ENCODE assay signal across 8 cellular contexts in the genomic region with DNA sequence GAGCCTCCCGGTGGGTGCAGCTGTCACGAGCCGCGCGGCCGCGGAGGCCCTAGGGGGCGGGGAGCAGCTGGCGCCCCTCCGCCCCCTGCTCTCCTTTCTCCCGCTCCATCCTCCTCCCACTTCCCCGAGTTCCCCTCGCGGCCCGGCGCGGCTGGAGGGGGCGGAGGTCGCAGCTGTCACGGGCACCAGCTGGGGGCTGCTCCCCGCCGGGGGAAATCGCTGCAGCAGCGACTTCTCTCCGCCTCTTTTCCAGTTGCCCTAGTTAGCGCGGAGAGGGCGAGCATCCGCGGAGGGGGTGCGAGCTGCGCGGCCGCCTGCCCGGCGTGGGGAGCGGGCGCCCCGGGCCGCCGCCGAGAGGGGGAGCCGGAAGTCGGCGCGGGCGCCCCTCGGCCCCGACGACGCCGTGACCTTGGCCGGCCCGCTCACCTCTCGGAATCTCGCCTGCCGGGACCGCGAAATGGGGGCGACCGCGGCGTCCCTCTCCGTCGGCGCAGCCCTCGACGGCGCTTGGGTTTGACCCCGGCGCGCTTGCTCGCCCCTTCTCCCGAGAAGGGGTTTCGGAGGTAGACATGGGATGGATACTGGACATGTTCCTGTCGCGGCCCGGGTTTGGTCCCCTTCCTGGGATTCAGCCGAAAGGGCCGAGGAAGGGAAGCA. TPM values are rescaled to one million over a fixed set of nuclear protein-coding genes. Genes with fewer than 3 reads are reported as not detected.
DNase-seq lines count a peak whose midpoint lies in the region; ATAC-seq, FAIRE-seq and TF ChIP-seq lines count a peak whose summit lies in the region.

No MANE protein-coding gene starts in this region.

- no peak overlapping the region for H3K23ac ChIP-seq in H1 (ENCODE audit: insufficient read length)

- H4K20me1 ChIP-seq in H1 (replicated peaks in 1 of 2; ENCODE audit: control insufficient read depth in 1 of 2, insufficient read depth in 2 of 2, low read length in 2 of 2) = peaks cover 0 to 5% of the 10 kb centered on the region in 2 experiments

- peaks cover 0 to 36% of the 10 kb centered on the region in 2 experiments; a peak in 2 of 4 replicates for H3K79me2 ChIP-seq in H1 (ENCODE audit: control insufficient read depth in 1 of 2, insufficient read depth in 2 of 2, low read length in 2 of 2)

- peaks cover 0 to 6% (median 5%) of the 10 kb centered on the region in 4 experiments; a peak in 3 of 7 replicates for H3K27me3 ChIP-seq in H1 (replicated peaks in 1 of 4; ENCODE audit: control insufficient read depth in 3 of 4, extremely low read depth in 1 of 4, insufficient read depth in 3 of 4, low read length in 3 of 4)

- no peak for TF ChIP-seq EP300 in H1 (IDR thresholded peaks at IDR 0.05; ENCODE audit: borderline replicate concordance in 1 of 2, low read depth in 2 of 2, low read length in 2 of 2)

- CTCF ChIA-PET in H1 (lab: Charles Lee; ENCODE audit: partially characterized antibody) = interaction anchor here (1.2 to 1.3 kb wide), 2 partner anchors 69 to 298 kb away, joined by 3 to 5 read pairs; no protein-coding TSS in a partner anchor

- no peak overlapping the region for H4K5ac ChIP-seq in H1 (ENCODE audit: insufficient read length, low read depth, low read length)

- H2AK5ac ChIP-seq in H1 (ENCODE audit: low read depth, low read length) = no peak overlapping the region

- H3K9me3 ChIP-seq in H1 (ENCODE audit: insufficient read depth in 2 of 2, low read depth in 1 of 2, low read length in 1 of 2) = no peaks in the 10 kb centered on the region

- peak overlapping the region; percentile 12 to 65 (median 21); a peak in 5 of 7 replicates for H3K9ac ChIP-seq in H1 (replicated peaks in 1 of 4; ENCODE audit: extremely low read depth in 1 of 4, low read depth in 3 of 4, low read length in 3 of 4)

- TF ChIP-seq RAD21 in H1 (IDR thresholded peaks at IDR 0.05 in 1 of 2, conservative IDR thresholded peaks at IDR 0.05 in 1 of 2; ENCODE audit: low read depth in 2 of 2, low read length in 2 of 2) = no peak; a peak in 1 of 4 replicates

- no peak overlapping the region for H2BK120ac ChIP-seq in H1 (replicated peaks; ENCODE audit: low read depth, low read length)

- no peak for TF ChIP-seq POLR2A in H1 (IDR thresholded peaks at IDR 0.05; ENCODE audit: control extremely low read depth in 1 of 2, low read depth in 2 of 2, low read length in 2 of 2)

- 3% methylated on average over 35 of the region's 80 CpGs; no CpG with 5 or more reads in 1 of the 2 experiments for WGBS in H1 (ENCODE audit: extremely low coverage in 1 of 2, insufficient coverage in 1 of 2, insufficient read length in 1 of 2, insufficient replicate concordance in 2 of 2, low coverage in 1 of 2, low lambda C conversion rate in 2 of 2, missing lambda C conversion rate in 1 of 2), 2 experiments

- H3K4ac ChIP-seq in H1 (replicated peaks; ENCODE audit: insufficient read length, low read depth, low read length) = no peak overlapping the region

- H3K4me2 ChIP-seq in H1 (ENCODE audit: insufficient read depth in 1 of 2, low read depth in 2 of 2, low read length in 2 of 2) = peak overlapping the region; percentile 86 to 97

- H3K18ac ChIP-seq in H1 (ENCODE audit: extremely low read depth, low read length) = no peak overlapping the region

- POLR2A ChIA-PET in H1 (lab: Charles Lee; ENCODE audit: partially characterized antibody) = interaction anchor here (1.3 to 1.9 kb wide), 2 partner anchors 15 to 69 kb away, joined by 3 to 4 read pairs; no protein-coding TSS in a partner anchor

- peak; percentile 45 for ATAC-seq in HG02798 (IDR thresholded peaks at IDR 0.05; ENCODE audit: poor library complexity, unreplicated experiment)

- H2BK15ac ChIP-seq in H1 (ENCODE audit: low read length) = no peak overlapping the region

- no peak overlapping the region for H3K14ac ChIP-seq in H1 (ENCODE audit: insufficient read length)

- DNase-seq in GM18507 (ENCODE audit: extremely low spot score, insufficient read length, low read depth) (peak; percentile 44), NCI-H2171 (lab: John Stamatoyannopoulos, UW) (peak; percentile 82), H1 (ENCODE audit: low read depth in 1 of 2, low spot score in 2 of 2) (peak in 1 of 2 experiments; percentile 72), midbrain (lab: John Stamatoyannopoulos, UW) (peak; percentile 55), HPDE6-E6E7 (ENCODE audit: extremely low spot score) (no peak)
- peak; percentile 84 for DNase-seq in activated CD8-positive, alpha-beta memory T cell treated with anti-CD3 and anti-CD28 coated beads for 24 hours
- peak; percentile 23 to 35 for DNase-seq in stimulated activated CD8-positive, alpha-beta memory T cell treated with anti-CD3 and anti-CD28 coated beads, Interleukin-2, amount 100 ng/mL, for 1 hour (ENCODE audit: low read depth in 2 of 2)

- H4K8ac ChIP-seq in H1 (ENCODE audit: extremely low read depth, insufficient read depth, low read length) = no peak overlapping the region

- TF ChIP-seq CTCF in H1 (IDR thresholded peaks at IDR 0.05; ENCODE audit: control extremely low read depth in 1 of 3, insufficient read depth in 1 of 3, low read depth in 1 of 3, low read length in 3 of 3) = no peak

- H3K36me3 ChIP-seq in H1 (ENCODE audit: control insufficient read depth in 2 of 4, insufficient read depth in 4 of 4, low read length in 3 of 4) = no peaks in the 10 kb centered on the region

- H3K4me3 ChIP-seq in H1 (ENCODE audit: extremely low read depth in 1 of 4, insufficient read depth in 2 of 4, low read depth in 3 of 4, low read length in 4 of 4) = peak overlapping the region; percentile 59 to 87 (median 78)

- FAIRE-seq in GM18507 (lab: Jason Lieb, UNC) = peak; percentile 41
- no peak for FAIRE-seq in H1 (lab: Jason Lieb, UNC)

- H2BK12ac ChIP-seq in H1 (ENCODE audit: low read depth, low read length) = no peak overlapping the region

- no peak overlapping the region for H3K27ac ChIP-seq in H1 (ENCODE audit: low read depth, low read length)

- H2BK5ac ChIP-seq in H1 (ENCODE audit: low read depth, low read length) = no peak overlapping the region

- H2BK20ac ChIP-seq in H1 (ENCODE audit: low read length) = no peak overlapping the region

- no peak overlapping the region for H2AFZ ChIP-seq in H1 (ENCODE audit: low read length)

- peaks cover 6% of the 10 kb centered on the region for H3K79me1 ChIP-seq in H1 (ENCODE audit: low read depth, low read length)

- H3K23me2 ChIP-seq in H1 (ENCODE audit: low read depth, low read length) = peaks cover 19% of the 10 kb centered on the region

- no peak overlapping the region for H4K91ac ChIP-seq in H1 (replicated peaks; ENCODE audit: insufficient read length, low read length)

- H3K4me1 ChIP-seq in H1 (replicated peaks in 1 of 4; ENCODE audit: control insufficient read depth in 3 of 4, insufficient read depth in 4 of 4, low read length in 3 of 4) = peaks cover 5 to 16% (median 10%) of the 10 kb centered on the region in 4 experiments; a peak in 6 of 7 replicates

- no peak overlapping the region for H3K56ac ChIP-seq in H1 (replicated peaks; ENCODE audit: insufficient read length, low read depth, low read length)

TF ChIP-seq in H1, 55 proteins besides CTCF, POLR2A, EP300 and RAD21 (continues in another document):
- no peak for TF ChIP-seq YY1 (IDR thresholded peaks at IDR 0.05; ENCODE audit: low read depth, low read length)
- no peak for TF ChIP-seq ZNF274 (IDR thresholded peaks at IDR 0.05; ENCODE audit: borderline replicate concordance, extremely low read depth, low read length)
- no peak for TF ChIP-seq POU5F1 (IDR thresholded peaks at IDR 0.05; ENCODE audit: low read depth, low read length)
- TF ChIP-seq CEBPB (IDR thresholded peaks at IDR 0.05; ENCODE audit: low read depth, low read length) = no peak
- TF ChIP-seq TCF12 (IDR thresholded peaks at IDR 0.05; ENCODE audit: low read depth, low read length) = no peak
- no peak for TF ChIP-seq TAF1 (IDR thresholded peaks at IDR 0.05; ENCODE audit: low read depth, low read length)
- no peak for TF ChIP-seq BCL11A (IDR thresholded peaks at IDR 0.05; ENCODE audit: low read depth in 2 of 2, low read length in 2 of 2)
- no peak for TF ChIP-seq RNF2 (IDR thresholded peaks at IDR 0.05; ENCODE audit: borderline replicate concordance, low read depth, low read length, missing control alignments, poor library complexity, severe bottlenecking)
- TF ChIP-seq PHF8 (conservative IDR thresholded peaks at IDR 0.05; ENCODE audit: low read depth, low read length) = no peak
- no peak for TF ChIP-seq JUN (IDR thresholded peaks at IDR 0.05; ENCODE audit: low read depth, low read length)
- no peak for TF ChIP-seq TEAD4 (IDR thresholded peaks at IDR 0.05; ENCODE audit: low read depth, low read length)
- TF ChIP-seq KDM4A (IDR thresholded peaks at IDR 0.05; ENCODE audit: low read depth, low read length, severe bottlenecking) = peak; percentile 99
- peak; percentile 90 to 94; a peak in 3 of 4 replicates for TF ChIP-seq SIN3A (conservative IDR thresholded peaks at IDR 0.05 in 1 of 2, IDR thresholded peaks at IDR 0.05 in 1 of 2; ENCODE audit: low read depth in 1 of 2, low read length in 2 of 2)
- TF ChIP-seq, protein P1, sequence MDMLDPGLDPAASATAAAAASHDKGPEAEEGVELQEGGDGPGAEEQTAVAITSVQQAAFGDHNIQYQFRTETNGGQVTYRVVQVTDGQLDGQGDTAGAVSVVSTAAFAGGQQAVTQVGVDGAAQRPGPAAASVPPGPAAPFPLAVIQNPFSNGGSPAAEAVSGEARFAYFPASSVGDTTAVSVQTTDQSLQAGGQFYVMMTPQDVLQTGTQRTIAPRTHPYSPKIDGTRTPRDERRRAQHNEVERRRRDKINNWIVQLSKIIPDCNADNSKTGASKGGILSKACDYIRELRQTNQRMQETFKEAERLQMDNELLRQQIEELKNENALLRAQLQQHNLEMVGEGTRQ (IDR thresholded peaks at IDR 0.05; ENCODE audit: low read length) = no peak
- TF ChIP-seq SIX5 (IDR thresholded peaks at IDR 0.05; ENCODE audit: low read depth, low read length) = no peak
- TF ChIP-seq RFX5 (IDR thresholded peaks at IDR 0.05; ENCODE audit: borderline replicate concordance, low read depth, low read length) = no peak
- no peak for TF ChIP-seq HDAC6 (IDR thresholded peaks at IDR 0.05; ENCODE audit: low read depth, low read length)
- no peak for TF ChIP-seq SRF (IDR thresholded peaks at IDR 0.05; ENCODE audit: low read depth, low read length)
- no peak for TF ChIP-seq NANOG (IDR thresholded peaks at IDR 0.05; ENCODE audit: insufficient read depth, low read depth, low read length, poor library complexity, severe bottlenecking)

RNA-seq across cellular contexts. Expression of gene NCOA1, which starts 0.7 kb away (rescaled TPM):
- total RNA-seq in H1 (2021; fragmentation: NEBNext Ultra II Directional; extraction: Animal tissue kit (Norgen Biotek cat#: 25700)) = 16.6 and 17.9 TPM in 2 replicates
- 8.3 and 12.8 TPM in 2 replicates for polyA plus RNA-seq in H1 (2011; rRNA removed)
- polyA plus RNA-seq in H1 (2011; cell fraction: cytosol; rRNA removed) = 12.0 TPM
- polyA plus RNA-seq in H1 (2011; cell fraction: nucleus; rRNA removed) = 12.3 TPM
- polyA plus RNA-seq in H1 (2012, experiment 1 of 2) = 8.1 to 11.5 TPM (median 10.3 TPM) in 4 replicates
- polyA plus RNA-seq in H1 (2012, experiment 2 of 2) = 0.75 TPM
- 8.9 TPM for polyA plus RNA-seq in H1 (2013, experiment 1 of 2)
- polyA plus RNA-seq in H1 (2013, experiment 2 of 2) = 8.7 TPM
- 40.0 and 47.1 TPM in 2 replicates for polyA minus RNA-seq in H1 (2011; rRNA and poly(A)+ RNA removed)
- 15.0 TPM for polyA minus RNA-seq in H1 (2011; cell fraction: cytosol; rRNA and poly(A)+ RNA removed)
- polyA minus RNA-seq in H1 (2011; cell fraction: nucleus; rRNA and poly(A)+ RNA removed) = 59.0 TPM
